Comparison of ENCODE assay signal across 18 cellular contexts in genomic region chr16:21160276-21160675, GRCh38. TPM values are rescaled to one million over a fixed set of nuclear protein-coding genes. Genes with fewer than 3 reads are reported as not detected.
DNase-seq lines count a peak whose midpoint lies in the region; ATAC-seq and TF ChIP-seq lines count a peak whose summit lies in the region.
"Had no signal": no experiment of that assay in that cellular context is flagged by ENCODE, and none has a peak within 500 bp of the region (broad histone marks: within the 10 kb centered on the region; RNA-seq: fewer than 3 reads in every experiment).

No MANE protein-coding gene starts in this region.

- BruUV-seq in PC-9 (replicated peaks; lab: Mats Ljungman, UMichigan) = no TSS peak

- 18 to 20% methylated on average over 1 of the region's 1 CpG for WGBS in gastroesophageal sphincter (ENCODE audit: low coverage in 1 of 2), 2 donors

- H2AFZ ChIP-seq in PC-9 = no peak overlapping the region

- H4K20me1 ChIP-seq in PC-9 (ENCODE audit: insufficient read depth) = peaks cover 3% of the 10 kb centered on the region

- intact Hi-C loops in PC-9 (cut with micrococcal nuclease; ENCODE audit: unreplicated experiment) = no loop called here

- H3F3A ChIP-seq in PC-9 (ENCODE audit: insufficient read depth, low read depth) = 0 out of 2 replicates have a peak, but pooled peaks cover 5% of the 10 kb centered on the region

- H3K36me3 Mint-ChIP-seq in activated T-cell treated with anti-CD3 and anti-CD28 coated beads, Interleukin-2, amount 50 U/mL, for 24 hours (ENCODE audit: low read depth) = peaks cover 30% of the 10 kb centered on the region
- H3K36me3 Mint-ChIP-seq: activated naive CD4-positive, alpha-beta T cell treated with anti-CD3 and anti-CD28 coated beads, Interleukin-2, amount 50 U/mL, for 72 hours had no signal

- H3K27me3 Mint-ChIP-seq in activated T-cell treated with anti-CD3 and anti-CD28 coated beads, Interleukin-2, amount 50 U/mL, for 24 hours = no peaks in the 10 kb centered on the region

- no peaks in the 10 kb centered on the region for H3K9me2 ChIP-seq in PC-9 (ENCODE audit: insufficient read depth)

- H3K27ac Mint-ChIP-seq in activated T-cell treated with anti-CD3 and anti-CD28 coated beads, Interleukin-2, amount 50 U/mL, for 24 hours = no peak overlapping the region

- H3K9me3 Mint-ChIP-seq in activated T-cell treated with anti-CD3 and anti-CD28 coated beads, Interleukin-2, amount 50 U/mL, for 24 hours = no peaks in the 10 kb centered on the region
- H3K9me3 Mint-ChIP-seq: activated naive CD4-positive, alpha-beta T cell treated with anti-CD3 and anti-CD28 coated beads, Interleukin-2, amount 50 U/mL, for 72 hours; activated T-cell treated with anti-CD3 and anti-CD28 coated beads, Interleukin-2, amount 50 U/mL, for 4 hours had no signal

- POLR2A ChIA-PET in PC-9 (lab: Charles Lee; ENCODE audit: unreplicated experiment) = no interaction called here

- peaks cover 20% of the 10 kb centered on the region for H3K79me2 ChIP-seq in PC-9 (ENCODE audit: low read depth)

- peak overlapping the region; percentile 95 for H3K4me2 ChIP-seq in PC-9

- DNase-seq in G401 (ENCODE audit: low spot score) (peak; percentile 55), PC-9 (no peak), thoracic aorta (ENCODE audit: low spot score) (no peak)
- no peak for DNase-seq in activated T-cell treated with anti-CD3 and anti-CD28 coated beads, Interleukin-2, amount 50 U/mL, for 24 hours
- DNase-seq: activated CD4-positive, alpha-beta T cell treated with anti-CD3 and anti-CD28 coated beads, Interleukin-2, amount 50 U/mL, for 48 hours; activated T-cell treated with anti-CD3 and anti-CD28 coated beads, Interleukin-2, amount 50 U/mL, for 4 hours; esophagus squamous epithelium; GDM1; NCI-H2081 treated with DMSO at 0.1 percent for 48 hours; NCI-H69; retina had no signal

- no peak for TF ChIP-seq POLR2A in gastroesophageal sphincter (IDR thresholded peaks at IDR 0.05)

- CTCF ChIA-PET in PC-9 (lab: Charles Lee) = interaction anchor here (0.6 kb wide), 3 partner anchors 23 to 431 kb away, joined by 3 to 17 read pairs (median 4); no protein-coding TSS in a partner anchor

- ATAC-seq in gastroesophageal sphincter (no peak), thoracic aorta (ENCODE audit: insufficient number of reproducible peaks, low FRiP score, low read depth) (no peak), HG03460 (IDR thresholded peaks at IDR 0.05; ENCODE audit: unreplicated experiment) (no peak), HG03159 (IDR thresholded peaks at IDR 0.05; ENCODE audit: unreplicated experiment) (no peak)
- ATAC-seq: activated T-cell treated with anti-CD3 and anti-CD28 coated beads, Interleukin-2, amount 50 U/mL, for 4 hours had no signal

- no peaks in the 10 kb centered on the region for H3K9me3 ChIP-seq in PC-9 (ENCODE audit: insufficient read depth, low read depth)
- H3K9me3 ChIP-seq in gastroesophageal sphincter = no peaks in the 10 kb centered on the region
- no peaks in the 10 kb centered on the region for H3K9me3 ChIP-seq in thoracic aorta
- H3K9me3 ChIP-seq: esophagus squamous epithelium had no signal

- H3K36me3 ChIP-seq in PC-9 (ENCODE audit: low read depth) = peaks cover 19% of the 10 kb centered on the region
- peaks cover 0 to 22% of the 10 kb centered on the region in 2 donors for H3K36me3 ChIP-seq in gastroesophageal sphincter
- peaks cover 13% of the 10 kb centered on the region for H3K36me3 ChIP-seq in thoracic aorta

- TF ChIP-seq EP300 in gastroesophageal sphincter (IDR thresholded peaks at IDR 0.05) = no peak

- H3K4me3 Mint-ChIP-seq in activated T-cell treated with anti-CD3 and anti-CD28 coated beads, Interleukin-2, amount 50 U/mL, for 24 hours = no peak overlapping the region

- peaks cover 16% of the 10 kb centered on the region for H3K4me1 ChIP-seq in PC-9 (replicated peaks; ENCODE audit: insufficient read depth)
- peaks cover 8 to 80% (median 50%) of the 10 kb centered on the region in 3 donors for H3K4me1 ChIP-seq in gastroesophageal sphincter
- H3K4me1 ChIP-seq in thoracic aorta (ENCODE audit: control insufficient read depth in 1 of 2, low read depth in 2 of 2) = peaks cover 36 to 60% of the 10 kb centered on the region in 2 donors

- H3K27ac ChIP-seq in PC-9 = no peak overlapping the region
- peak overlapping the region in 3 of 4 donors; percentile 78 to 95 (median 92) for H3K27ac ChIP-seq in gastroesophageal sphincter
- H3K27ac ChIP-seq in thoracic aorta = peak overlapping the region in 1 of 2 donors; percentile 79
- H3K27ac ChIP-seq: HL-60 had no signal

- in situ Hi-C loops in G401 (cut with HindIII; ENCODE audit: low sequenced_read_pairs) = no loop called here

- no peak for TF ChIP-seq CTCF in PC-9 (conservative IDR thresholded peaks at IDR 0.05)
- TF ChIP-seq CTCF in gastroesophageal sphincter (IDR thresholded peaks at IDR 0.05) = no peak
- no peak for TF ChIP-seq CTCF in thoracic aorta (IDR thresholded peaks at IDR 0.05)

- H3K4me1 Mint-ChIP-seq in activated T-cell treated with anti-CD3 and anti-CD28 coated beads, Interleukin-2, amount 50 U/mL, for 24 hours (ENCODE audit: low read depth) = peaks cover 32% of the 10 kb centered on the region

- H3K27me3 ChIP-seq in PC-9 (ENCODE audit: insufficient read depth, low read depth) (no peaks in the 10 kb centered on the region), gastroesophageal sphincter (no peaks in the 10 kb centered on the region), thoracic aorta (replicated peaks; ENCODE audit: insufficient read depth) (no peaks in the 10 kb centered on the region)
- H3K27me3 ChIP-seq: esophagus squamous epithelium had no signal

- H3K4me3 ChIP-seq in PC-9 (peak overlapping the region; percentile 87; the same call in 1 of the 2 replicates), gastroesophageal sphincter (peak overlapping the region in 1 of 2 donors; percentile 88), thoracic aorta (peak overlapping the region; percentile 96)

RNA-seq across cellular contexts. Expression of gene LDAF1, which starts 1.8 kb away (rescaled TPM):
- total RNA-seq in G401 (2014; rRNA removed; shearing (Covaris generic)) = 13.5 TPM in 1 of 2 replicates, not detected in the other
- total RNA-seq in PC-9 (2021) = 47.6 and 69.9 TPM in 2 replicates
- 100 to 1,000 TPM; 126 to 170 (median 143) TPM for total RNA-seq in gastroesophageal sphincter
- total RNA-seq in thoracic aorta = 100 to 1,000 TPM; 110 to 112 TPM

RNA-seq across cellular contexts. Expression of gene DNAH3, which starts 9.6 kb away (rescaled TPM):
- total RNA-seq in G401 (2014; rRNA removed; shearing (Covaris generic)) = not detected in 2 replicates
- total RNA-seq in PC-9 (2021) (0.33 and 0.70 TPM in 2 replicates), gastroesophageal sphincter (under 1 TPM in 2 of 4 donors, not detected in 2; 0.13 to 0.15 TPM), thoracic aorta (not detected)
- total RNA-seq: activated naive CD4-positive, alpha-beta T cell treated with anti-CD3 and anti-CD28 coated beads, Interleukin-2, amount 50 U/mL, for 72 hours; activated T-cell treated with anti-CD3 and anti-CD28 coated beads, Interleukin-2, amount 50 U/mL, for 4 hours had no signal

RNA-seq across cellular contexts. Expression of gene ZP2, which starts 51.1 kb away (rescaled TPM):
- not detected in 2 replicates for total RNA-seq in G401 (2014; rRNA removed; shearing (Covaris generic))
- total RNA-seq in PC-9 (2021) (not detected in 2 replicates), gastroesophageal sphincter (not detected), thoracic aorta (not detected)
- total RNA-seq: activated naive CD4-positive, alpha-beta T cell treated with anti-CD3 and anti-CD28 coated beads, Interleukin-2, amount 50 U/mL, for 72 hours; activated T-cell treated with anti-CD3 and anti-CD28 coated beads, Interleukin-2, amount 50 U/mL, for 4 hours; esophagus squamous epithelium; K562; mesenteric fat pad had no signal
